ENCODE assay signal across 26 cellular contexts in genomic region chr17:19759934-19760530, GRCh38. TPM values are rescaled to one million over a fixed set of nuclear protein-coding genes. Genes with fewer than 3 reads are reported as not detected.
"Had no signal": no experiment of that assay in that cellular context is flagged by ENCODE, and none has a peak within 500 bp of the region (broad histone marks: within the 10 kb centered on the region; RNA-seq: fewer than 3 reads in every experiment).

No MANE protein-coding gene starts in this region.

- H3K9me3 Mint-ChIP-seq: activated B cell treated with CpG ODN at 0.5 μM for 24 hours; activated CD4-positive, alpha-beta memory T cell treated with anti-CD3 and anti-CD28 coated beads, Interleukin-2, amount 10 ng/mL, durations not matched to agents 7 days and 5 days; effector memory CD8-positive, alpha-beta T cell; T-helper 2 cell treated with Interferon-gamma antibody and Interleukin-4, amounts not matched to agents 5 μg/mL and 100 μg/mL, for 36 hours had no signal

- H3K4me1 Mint-ChIP-seq: activated CD4-positive, alpha-beta memory T cell treated with anti-CD3 and anti-CD28 coated beads, Interleukin-2, amount 10 ng/mL, durations not matched to agents 7 days and 5 days had no signal

- H3K27me3 ChIP-seq: adrenal gland, breast epithelium, esophagus squamous epithelium, right atrium auricular region, thyroid gland had no signal

- DNase-seq: activated B cell treated with CpG ODN at 0.5 μM for 24 hours; activated CD4-positive, alpha-beta memory T cell treated with anti-CD3 and anti-CD28 coated beads, Interleukin-2, amount 10 ng/mL, durations not matched to agents 7 days and 5 days; activated CD4-positive, alpha-beta T cell treated with anti-CD3 and anti-CD28 coated beads for 48 hours; activated effector memory CD4-positive, alpha-beta T cell treated with anti-CD3 and anti-CD28 coated beads, Interleukin-2, amount 50 U/mL, for 16 hours; activated naive CD4-positive, alpha-beta T cell treated with anti-CD3 and anti-CD28 coated beads, Interleukin-2, amount 50 U/mL, for 16 hours; cerebellar nuclear complex; effector memory CD8-positive, alpha-beta T cell; esophagus squamous epithelium; midbrain; nephron progenitor cell; stimulated activated CD4-positive, alpha-beta T cell treated with anti-CD3 and anti-CD28 coated beads, Interleukin-12 subunit alpha, Interleukin-12 subunit beta, amount 100 ng/mL, for 4 hours; stimulated activated CD4-positive, alpha-beta T cell treated with anti-CD3 and anti-CD28 coated beads, Interleukin-1b, Interleukin-23, amount 100 ng/mL, for 48 hours; stimulated activated CD8-positive, alpha-beta memory T cell treated with anti-CD3 and anti-CD28 coated beads, Interleukin-4, amount 100 ng/mL, for 48 hours; stimulated activated naive CD4-positive, alpha-beta T cell; thyroid gland had no signal

- H3K4me3 Mint-ChIP-seq: activated B cell treated with CpG ODN at 0.5 μM for 24 hours; activated CD4-positive, alpha-beta memory T cell treated with anti-CD3 and anti-CD28 coated beads, Interleukin-2, amount 10 ng/mL, durations not matched to agents 7 days and 5 days; effector memory CD8-positive, alpha-beta T cell; nephron progenitor cell; T-helper 2 cell treated with Interferon-gamma antibody and Interleukin-4, amounts not matched to agents 5 μg/mL and 100 μg/mL, for 36 hours had no signal

- H3K27me3 Mint-ChIP-seq: activated B cell treated with CpG ODN at 0.5 μM for 24 hours had no signal

- H3K27ac Mint-ChIP-seq: activated B cell treated with CpG ODN at 0.5 μM for 24 hours; activated CD4-positive, alpha-beta memory T cell treated with anti-CD3 and anti-CD28 coated beads, Interleukin-2, amount 10 ng/mL, durations not matched to agents 7 days and 5 days; effector memory CD8-positive, alpha-beta T cell; nephron progenitor cell; T-helper 2 cell treated with Interferon-gamma antibody and Interleukin-4, amounts not matched to agents 5 μg/mL and 100 μg/mL, for 36 hours had no signal

- H3K4me1 ChIP-seq: breast epithelium, prostate gland, thyroid gland had no signal

- H3K36me3 ChIP-seq: adrenal gland, breast epithelium, esophagus squamous epithelium, prostate gland, right atrium auricular region, thyroid gland had no signal

- H3K9me3 ChIP-seq: adrenal gland, breast epithelium, esophagus squamous epithelium, prostate gland, right atrium auricular region, thyroid gland had no signal

- ATAC-seq: effector memory CD8-positive, alpha-beta T cell; left lobe of liver had no signal

- H3K27ac ChIP-seq: adrenal gland, breast epithelium, esophagus squamous epithelium, prostate gland, right atrium auricular region, thyroid gland had no signal

- H3K4me3 ChIP-seq: adrenal gland, breast epithelium, esophagus squamous epithelium, prostate gland, right atrium auricular region, thyroid gland had no signal

RNA-seq across cellular contexts. Expression of gene ALDH3A1, which starts 11.9 kb away (rescaled TPM):
- total RNA-seq: activated B cell treated with CpG ODN at 0.5 μM for 24 hours; activated CD4-positive, alpha-beta memory T cell treated with anti-CD3 and anti-CD28 coated beads, Interleukin-2, amount 10 ng/mL, durations not matched to agents 7 days and 5 days; astrocyte had no signal

RNA-seq across cellular contexts. Expression of gene SLC47A2, which starts 43.6 kb away (rescaled TPM):
- total RNA-seq: activated B cell treated with CpG ODN at 0.5 μM for 24 hours; activated CD4-positive, alpha-beta memory T cell treated with anti-CD3 and anti-CD28 coated beads, Interleukin-2, amount 10 ng/mL, durations not matched to agents 7 days and 5 days; astrocyte; dermis microvascular lymphatic vessel endothelial cell; left lobe of liver; lung microvascular endothelial cell; prostate gland; right atrium auricular region; subcutaneous adipose tissue had no signal
- polyA plus RNA-seq: urinary bladder had no signal
